8 cellular contexts compared by ENCODE assay signal in genomic region chr13:42041684-42042035, GRCh38. TPM values are rescaled to one million over a fixed set of nuclear protein-coding genes. Genes with fewer than 3 reads are reported as not detected.
A peak's percentile ranks its signal among the peaks of the same experiment; 100 is the strongest.
DNase-seq lines count a peak whose midpoint lies in the region; ATAC-seq, FAIRE-seq and TF ChIP-seq lines count a peak whose summit lies in the region.

No MANE protein-coding gene starts in this region.

- POLR2A ChIA-PET in activated CD8-positive, alpha-beta T cell treated with anti-CD3 and anti-CD28 coated beads for 36 hours (lab: Charles Lee) = interaction anchor here (0.9 kb wide), 1 partner anchor 80 kb away, joined by 4 read pairs; no protein-coding TSS in a partner anchor

- CTCF ChIA-PET in activated CD8-positive, alpha-beta T cell treated with anti-CD3 and anti-CD28 coated beads for 36 hours (lab: Charles Lee) = interaction anchor here (0.8 to 0.9 kb wide), 2 partner anchors 125 to 138 kb away, joined by 3 read pairs; no protein-coding TSS in a partner anchor

- peak overlapping the region; percentile 86 for H3K4me3 Mint-ChIP-seq in activated CD8-positive, alpha-beta T cell treated with anti-CD3 and anti-CD28 coated beads for 36 hours

- H3K4me2 ChIP-seq in Karpas-422 (ENCODE audit: low read depth, low read length, poor library complexity, severe bottlenecking) = peak overlapping the region; percentile 89
- peak overlapping the region; percentile 82 for H3K4me2 ChIP-seq in neural cell (ENCODE audit: low read length)

- peak overlapping the region; percentile 86; the same call in 1 of the 2 replicates for H3K27ac ChIP-seq in C4-2B
- H3K27ac ChIP-seq in Karpas-422 (ENCODE audit: low read length) = no peak overlapping the region
- H3K27ac ChIP-seq in neural cell (ENCODE audit: low read length) = no peak overlapping the region

- peak overlapping the region; percentile 74 for H3K4me3 ChIP-seq in Karpas-422 (ENCODE audit: low read length)
- H3K4me3 ChIP-seq in neural cell (ENCODE audit: low read length) = peak overlapping the region; percentile 83

- H4K20me1 ChIP-seq in Karpas-422 (ENCODE audit: insufficient read depth, low read depth, low read length) (peaks cover 31% of the 10 kb centered on the region), neural cell (ENCODE audit: insufficient read depth) (no peaks in the 10 kb centered on the region)

- H3K9me3 ChIP-seq in Karpas-422 (ENCODE audit: low read length) (no peaks in the 10 kb centered on the region), neural cell (ENCODE audit: low read length) (no peaks in the 10 kb centered on the region)

- intact Hi-C loops in activated CD8-positive, alpha-beta T cell treated with anti-CD3 and anti-CD28 coated beads for 36 hours (cut with micrococcal nuclease) = loop anchor here (5.0 kb wide), 1 partner anchor 124 kb away; no protein-coding TSS in a partner anchor

- H3K36me3 Mint-ChIP-seq in activated CD8-positive, alpha-beta T cell treated with anti-CD3 and anti-CD28 coated beads for 36 hours (ENCODE audit: low read depth) = peaks cover 10% of the 10 kb centered on the region

- FAIRE-seq in frontal cortex (lab: Jason Lieb, UNC) = no peak
- FAIRE-seq in D721Med (lab: Jason Lieb, UNC) = no peak

- TF ChIP-seq CTCF in C4-2B (conservative IDR thresholded peaks at IDR 0.05) (peak; percentile 53), neural cell (IDR thresholded peaks at IDR 0.05; ENCODE audit: poor library complexity, severe bottlenecking) (peak; percentile 54), D721Med (IDR thresholded peaks at IDR 0.05; ENCODE audit: insufficient read depth, missing control alignments) (no peak)
- TF ChIP-seq CTCF in activated CD8-positive, alpha-beta T cell treated with anti-CD3 and anti-CD28 coated beads for 36 hours (IDR thresholded peaks at IDR 0.05) = no peak

- peak; percentile 18 for TF ChIP-seq RAD21 in neural cell (conservative IDR thresholded peaks at IDR 0.05)

- H3K36me3 ChIP-seq in Karpas-422 (ENCODE audit: insufficient read depth, low read length) (no peaks in the 10 kb centered on the region), neural cell (ENCODE audit: insufficient read depth, low read length) (no peaks in the 10 kb centered on the region)

- peaks cover 4% of the 10 kb centered on the region for H3K27me3 Mint-ChIP-seq in activated CD8-positive, alpha-beta T cell treated with anti-CD3 and anti-CD28 coated beads for 36 hours

- peak; percentile 31 for ATAC-seq in GM18870 (IDR thresholded peaks at IDR 0.05; ENCODE audit: unreplicated experiment)
- ATAC-seq in activated CD8-positive, alpha-beta T cell treated with anti-CD3 and anti-CD28 coated beads for 36 hours = no peak

- H3K4me1 Mint-ChIP-seq in activated CD8-positive, alpha-beta T cell treated with anti-CD3 and anti-CD28 coated beads for 36 hours (ENCODE audit: low read depth) = peaks cover 33% of the 10 kb centered on the region

- H3F3A ChIP-seq in neural cell (ENCODE audit: insufficient read depth, low read length, poor library complexity, severe bottlenecking) = peaks cover 13% of the 10 kb centered on the region

- TF ChIP-seq EP300 in neural cell (conservative IDR thresholded peaks at IDR 0.05; ENCODE audit: poor library complexity, severe bottlenecking) = no peak

- H3K9ac ChIP-seq in Karpas-422 (ENCODE audit: low read length) = peak overlapping the region; percentile 84
- H3K9ac ChIP-seq in neural cell (ENCODE audit: low read length) = peak overlapping the region; percentile 77

- H3K4me1 ChIP-seq in Karpas-422 (ENCODE audit: low read length) = peaks cover 20% of the 10 kb centered on the region

- DNase-seq in Karpas-422 (no peak), frontal cortex (ENCODE audit: low spot score in 2 of 2) (peak; percentile 38 to 44), D721Med (ENCODE audit: insufficient read length, low spot score) (no peak), NOMO-1 treated with DMSO at 0.1 percent for 48 hours (lab: John Stamatoyannopoulos, UW; ENCODE audit: unreplicated experiment) (no peak)
- peak; percentile 14 for DNase-seq in activated CD8-positive, alpha-beta T cell treated with anti-CD3 and anti-CD28 coated beads for 36 hours

- H3K9me3 Mint-ChIP-seq in activated CD8-positive, alpha-beta T cell treated with anti-CD3 and anti-CD28 coated beads for 36 hours = no peaks in the 10 kb centered on the region

- H3K27me3 ChIP-seq in Karpas-422 (ENCODE audit: low read length) = no peaks in the 10 kb centered on the region
- peaks cover 24% of the 10 kb centered on the region for H3K27me3 ChIP-seq in neural cell (ENCODE audit: insufficient read depth, low read depth, low read length)

- H3K79me2 ChIP-seq in Karpas-422 (ENCODE audit: low read length) (no peaks in the 10 kb centered on the region), neural cell (replicated peaks; ENCODE audit: insufficient read depth, low read length) (peaks cover 4% of the 10 kb centered on the region)

- H3K27ac Mint-ChIP-seq in activated CD8-positive, alpha-beta T cell treated with anti-CD3 and anti-CD28 coated beads for 36 hours = peak overlapping the region; percentile 76

- H2AFZ ChIP-seq in Karpas-422 (ENCODE audit: low read length) (no peak overlapping the region), neural cell (ENCODE audit: low read depth, low read length) (peak overlapping the region; percentile 18)

- H3K9me2 ChIP-seq in Karpas-422 (replicated peaks; ENCODE audit: insufficient read depth, low read length) (no peaks in the 10 kb centered on the region), neural cell (ENCODE audit: insufficient read depth, low read length) (no peaks in the 10 kb centered on the region)

TF ChIP-seq in neural cell, 6 proteins besides CTCF, POLR2A, EP300 and RAD21:
- TF ChIP-seq TAF1 (IDR thresholded peaks at IDR 0.05; ENCODE audit: low read depth) = no peak
- peak; percentile 58 for TF ChIP-seq SMC3 (conservative IDR thresholded peaks at IDR 0.05; ENCODE audit: poor library complexity)

RNA-seq across cellular contexts. Expression of gene DGKH, which starts 6.8 kb away (rescaled TPM):
- 3.8 and 7.3 TPM in 2 replicates for total RNA-seq in Karpas-422 (2014; rRNA removed; shearing (Covaris generic); ENCODE audit: low replicate concordance)
- total RNA-seq in activated CD8-positive, alpha-beta T cell treated with anti-CD3 and anti-CD28 coated beads for 36 hours = 10 to 100 TPM; 15.2 to 15.8 TPM
- total RNA-seq in frontal cortex = 15.5 TPM
- 2.9 and 3.5 TPM in 2 replicates for polyA plus RNA-seq in neural cell
- polyA minus RNA-seq in neural cell = 12.2 and 17.9 TPM in 2 replicates

Comparison
In these comparisons a context has a peak if more than half of its experiments do, and no peak if none do; other contexts are left out.
1. CTCF ChIP-seq: peak in C4-2B (single experiment) and neural cell (single experiment); none in activated CD8-positive, alpha-beta T cell treated with anti-CD3 and anti-CD28 coated beads for 36 hours (single experiment) and D721Med (single experiment).
2. DNase-seq: peak in activated CD8-positive, alpha-beta T cell treated with anti-CD3 and anti-CD28 coated beads for 36 hours (single experiment) and frontal cortex (2 of 2); none in Karpas-422 (single experiment), D721Med (single experiment) and NOMO-1 treated with DMSO at 0.1 percent for 48 hours (single experiment).